ENCODE assay signal across 8 cellular contexts in the genomic region with DNA sequence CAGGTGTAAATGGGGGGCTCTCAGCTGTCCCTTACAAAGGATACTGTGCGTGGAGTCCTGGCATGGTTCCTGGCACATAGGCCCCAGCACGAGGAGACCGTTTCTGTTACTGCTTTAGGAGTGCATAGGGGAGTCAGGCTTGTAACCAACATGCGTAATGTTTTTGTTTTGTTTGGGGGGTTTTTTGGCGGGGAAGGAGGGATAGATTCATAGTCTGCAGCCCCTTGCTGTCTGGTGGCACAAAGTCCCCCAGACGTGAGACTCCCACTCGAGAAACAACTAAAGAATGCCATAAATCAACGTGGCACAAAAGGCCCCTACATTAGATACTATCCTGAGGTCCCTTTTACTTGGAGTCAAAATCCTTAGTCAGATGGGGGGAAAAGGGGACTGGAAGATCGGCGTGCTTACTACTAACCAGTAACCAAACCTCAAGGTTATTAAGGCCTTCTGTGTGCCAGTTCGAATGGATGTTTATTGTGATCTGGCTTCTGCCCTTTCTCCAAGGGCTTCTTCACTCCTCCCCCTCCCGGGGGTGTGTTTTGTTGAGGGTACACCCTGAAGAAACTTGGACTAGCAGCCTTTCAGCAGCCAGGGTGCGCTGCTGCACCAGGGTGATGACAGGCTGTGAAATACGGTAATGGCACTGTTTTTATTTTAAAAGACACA. TPM values are rescaled to one million over a fixed set of nuclear protein-coding genes. Genes with fewer than 3 reads are reported as not detected.
DNase-seq lines count a peak whose midpoint lies in the region; ATAC-seq and TF ChIP-seq lines count a peak whose summit lies in the region.

No MANE protein-coding gene starts in this region.

- peak overlapping the region; percentile 2; the same call in 1 of the 2 replicates for H4K5ac ChIP-seq in IMR-90 (ENCODE audit: low read depth, low read length)

- peaks cover 53% of the 10 kb centered on the region for H3K4me1 Mint-ChIP-seq in CD14-positive monocyte

- peak; percentile 88 for TF ChIP-seq CTCF in CD14-positive monocyte (IDR thresholded peaks at IDR 0.05)
- TF ChIP-seq CTCF in IMR-90 (conservative IDR thresholded peaks at IDR 0.05; ENCODE audit: low read depth, low read length) = peak; percentile 95
- peak; percentile 96 for TF ChIP-seq CTCF in OCI-LY7 (conservative IDR thresholded peaks at IDR 0.05; ENCODE audit: low read length)

- H2BK120ac ChIP-seq in IMR-90 (ENCODE audit: low read depth, low read length) = no peak overlapping the region

- H3K79me1 ChIP-seq in IMR-90 (ENCODE audit: low read depth in 1 of 2, low read length in 2 of 2) = peaks cover 15 to 49% of the 10 kb centered on the region in 2 experiments

- peak overlapping the region; percentile 9; the same call in 1 of the 2 replicates for H3K18ac ChIP-seq in IMR-90 (ENCODE audit: low read depth, low read length)

- H2BK5ac ChIP-seq in IMR-90 (ENCODE audit: low read depth, low read length, poor library complexity, severe bottlenecking) = peak overlapping the region; percentile 85

- H3K4me3 ChIP-seq in IMR-90 (ENCODE audit: insufficient read depth, low read depth, low read length) (peak overlapping the region; percentile 91), OCI-LY7 (ENCODE audit: low read depth, low read length, poor library complexity, severe bottlenecking) (peak overlapping the region; percentile 79), muscle layer of colon (ENCODE audit: low read depth in 1 of 2, low read length in 2 of 2) (peak overlapping the region; percentile 92 to 99)

- BruUV-seq in IMR-90 (replicated peaks; lab: Mats Ljungman, UMichigan) = TSS peak; percentile 59
- TSS peak; percentile 66 for BruUV-seq in OCI-LY7 (replicated peaks; lab: Mats Ljungman, UMichigan)

- H4K91ac ChIP-seq in IMR-90 (ENCODE audit: insufficient read depth, low read depth, low read length) = peak overlapping the region; percentile 61

- H4K20me1 ChIP-seq in IMR-90 (ENCODE audit: insufficient read depth, low read length) (peaks cover 16% of the 10 kb centered on the region; the same call in 1 of the 2 replicates), OCI-LY7 (ENCODE audit: insufficient read depth, low read length) (peaks cover 5% of the 10 kb centered on the region; the same call in 1 of the 2 replicates)

- H3K27ac Mint-ChIP-seq in CD14-positive monocyte = peak overlapping the region; percentile 92 to 100 (median 99)

- H3K9me1 ChIP-seq in IMR-90 (ENCODE audit: insufficient read depth, low read length) = peaks cover 5% of the 10 kb centered on the region; the same call in 1 of the 2 replicates

- peak overlapping the region; percentile 98 for H2AFZ ChIP-seq in IMR-90 (replicated peaks; ENCODE audit: low read length, poor library complexity)
- H2AFZ ChIP-seq in OCI-LY7 (ENCODE audit: low read length) = no peak overlapping the region

- no peaks in the 10 kb centered on the region for H3K9me3 Mint-ChIP-seq in CD14-positive monocyte

- in situ Hi-C loops in IMR-90 (cut with MboI; ENCODE audit: low sequenced_read_pairs) = loop anchor here (5.0 to 10.0 kb wide), 2 partner anchors 392 to 529 kb away; a partner anchor contains a TSS

- peak overlapping the region; percentile 64; the same call in 1 of the 2 replicates for H3K23ac ChIP-seq in IMR-90 (ENCODE audit: low read depth, low read length)

- dilution Hi-C loops in IMR-90 (cut with HindIII; ENCODE audit: low sequenced_read_pairs, unreplicated experiment) = no loop called here

- CTCF ChIA-PET in IMR-90 (lab: Yijun Ruan, JAX) = interaction anchor here (0.6 to 3.3 kb wide), 2 partner anchors 38 to 55 kb away, joined by 3 to 16 read pairs; no protein-coding TSS in a partner anchor
- CTCF ChIA-PET in OCI-LY7 (lab: Charles Lee; ENCODE audit: unreplicated experiment) = interaction anchor here (1.0 kb wide), 1 partner anchor 55 kb away, joined by 4 read pairs; no protein-coding TSS in a partner anchor

- TF ChIP-seq POLR2A in IMR-90 (IDR thresholded peaks at IDR 0.05; ENCODE audit: low read depth, low read length) = peak; percentile 43; the same call in 1 of the 2 replicates
- peak; percentile 51 for TF ChIP-seq POLR2A in erythroblast (IDR thresholded peaks at IDR 0.05; ENCODE audit: low read length)

- no peaks in the 10 kb centered on the region for H3K4me1 ChIP-seq in IMR-90 (ENCODE audit: control insufficient read depth, insufficient read depth, low read length)
- H3K4me1 ChIP-seq in OCI-LY7 (ENCODE audit: insufficient read depth, low read length, poor library complexity, severe bottlenecking) = peaks cover 59% of the 10 kb centered on the region
- H3K4me1 ChIP-seq in muscle layer of colon (ENCODE audit: insufficient read depth, low read length) = peaks cover 61% of the 10 kb centered on the region

- H3K36me3 Mint-ChIP-seq in CD14-positive monocyte = peaks cover 38 to 45% of the 10 kb centered on the region in 2 donors

- WGBS in IMR-90 (ENCODE audit: extremely low coverage in 2 of 2, insufficient read length in 1 of 2), 2 experiments = no CpG with 5 or more reads among the region's 14 CpGs

- DNase-seq in CD14-positive monocyte (ENCODE audit: low spot score) = peak; percentile 85
- peak; percentile 88 for DNase-seq in IMR-90
- DNase-seq in OCI-LY7 (ENCODE audit: low spot score) = peak; percentile 93
- peak; percentile 83 for DNase-seq in activated T-cell treated with anti-CD3 and anti-CD28 coated beads for 4 hours
- peak; percentile 94 to 96 for DNase-seq in erythroblast (lab: John Stamatoyannopoulos, UW)
- peak; percentile 87 for DNase-seq in stimulated activated CD8-positive, alpha-beta memory T cell treated with anti-CD3 and anti-CD28 coated beads, Interleukin-4, amount 100 ng/mL, for 48 hours

- no peak overlapping the region for H2BK20ac ChIP-seq in IMR-90 (ENCODE audit: low read depth, low read length)

- peak; percentile 96 for TF ChIP-seq RAD21 in IMR-90 (IDR thresholded peaks at IDR 0.05; ENCODE audit: low read length)

- peak overlapping the region; percentile 76; the same call in 1 of the 2 replicates for H3K14ac ChIP-seq in IMR-90 (replicated peaks; ENCODE audit: low read depth, low read length)

- H3K36me3 ChIP-seq in IMR-90 (ENCODE audit: control insufficient read depth, insufficient read depth, low read length) (peaks cover 30% of the 10 kb centered on the region), OCI-LY7 (ENCODE audit: insufficient read depth, low read length) (peaks cover 52% of the 10 kb centered on the region), muscle layer of colon (ENCODE audit: insufficient read depth, low read length) (peaks cover 45% of the 10 kb centered on the region)

- H3K56ac ChIP-seq in IMR-90 (ENCODE audit: extremely low read depth, insufficient read depth, low read length) = peak overlapping the region; percentile 40; the same call in 1 of the 2 replicates

- H3K27me3 Mint-ChIP-seq in CD14-positive monocyte (ENCODE audit: low read depth in 3 of 3) = peaks cover 0 to 2% (median 0%) of the 10 kb centered on the region in 3 donors

- H3K9ac ChIP-seq in IMR-90 (ENCODE audit: low read depth, low read length) (peak overlapping the region; percentile 88), muscle layer of colon (ENCODE audit: low read length) (peak overlapping the region; percentile 89)

- no peak overlapping the region for H2BK15ac ChIP-seq in IMR-90 (ENCODE audit: low read depth, low read length)

- peak overlapping the region; percentile 98 for H2AK9ac ChIP-seq in IMR-90 (replicated peaks; ENCODE audit: low read depth, low read length, poor library complexity)

- peak overlapping the region; percentile 100 for H3K4me3 Mint-ChIP-seq in CD14-positive monocyte

- H3K79me2 ChIP-seq in OCI-LY7 (ENCODE audit: insufficient read depth, low read depth, low read length) = peaks cover 60% of the 10 kb centered on the region

- H3K9me3 ChIP-seq in IMR-90 (ENCODE audit: control insufficient read depth, insufficient read depth, low read length) (no peaks in the 10 kb centered on the region), OCI-LY7 (ENCODE audit: low read length) (no peaks in the 10 kb centered on the region), muscle layer of colon (ENCODE audit: low read length) (no peaks in the 10 kb centered on the region)

- H3K9me2 ChIP-seq in OCI-LY7 (ENCODE audit: insufficient read depth, low read length) = no peaks in the 10 kb centered on the region

- peak overlapping the region; percentile 89 for H3K27ac ChIP-seq in IMR-90 (ENCODE audit: insufficient read depth, low read length)
- H3K27ac ChIP-seq in OCI-LY7 (ENCODE audit: low read depth, low read length, poor library complexity, severe bottlenecking) = peak overlapping the region; percentile 93
- H3K27ac ChIP-seq in muscle layer of colon (ENCODE audit: low read depth, low read length) = peak overlapping the region; percentile 96

- POLR2A ChIA-PET in IMR-90 (lab: Charles Lee; ENCODE audit: unreplicated experiment) (no interaction called here), OCI-LY7 (lab: Charles Lee) (interaction anchor here (1.2 to 15.0 kb wide), 4 partner anchors 22 to 100 kb away, joined by 3 to 309 read pairs (median 8); a partner anchor contains a TSS)

- H3K27me3 ChIP-seq in IMR-90 (ENCODE audit: control insufficient read depth, insufficient read depth, low read length) (no peaks in the 10 kb centered on the region), muscle layer of colon (ENCODE audit: control insufficient read depth in 1 of 2, insufficient read depth in 2 of 2, low read length in 2 of 2) (no peaks in the 10 kb centered on the region)

- ATAC-seq in GM19463 (IDR thresholded peaks at IDR 0.05; ENCODE audit: unreplicated experiment) = peak; percentile 40
- ATAC-seq in IMR-90 (ENCODE audit: low read depth) = peak; percentile 54

- intact Hi-C loops in CD14-positive monocyte (cut with micrococcal nuclease) (loop anchor here (1.0 to 10.0 kb wide), 11 partner anchors 46 to 530 kb away; a partner anchor contains a TSS), IMR-90 (cut with micrococcal nuclease) (loop anchor here (1.0 to 2.0 kb wide), 7 partner anchors 46 to 530 kb away; a partner anchor contains a TSS), OCI-LY7 (cut with micrococcal nuclease; ENCODE audit: unreplicated experiment) (loop anchor here (1.0 to 5.0 kb wide), 9 partner anchors 55 to 530 kb away; a partner anchor contains a TSS)

- peak overlapping the region in 1 of 2 experiments; percentile 61; a peak in 2 of 4 replicates for H4K8ac ChIP-seq in IMR-90 (ENCODE audit: low read depth in 2 of 2, low read length in 2 of 2)

- H3K4me2 ChIP-seq in IMR-90 (ENCODE audit: low read depth, low read length) (peak overlapping the region; percentile 77), OCI-LY7 (ENCODE audit: low read length) (peak overlapping the region; percentile 83)

- peak overlapping the region; percentile 59; the same call in 1 of the 2 replicates for H2AK5ac ChIP-seq in IMR-90 (ENCODE audit: low read depth, low read length)

- peak overlapping the region; percentile 79 for H3K4ac ChIP-seq in IMR-90 (ENCODE audit: low read depth, low read length)

RNA-seq across cellular contexts. Expression of a gene that starts 0.9 kb away (rescaled TPM):
- polyA plus RNA-seq in CD14-positive monocyte (100 to 1,000 TPM; 111 to 114 TPM), IMR-90 (2012; rRNA removed) (77.9 and 87.2 TPM in 2 replicates)
- total RNA-seq in IMR-90 (2012; rRNA removed) (52.7 and 58.3 TPM in 2 replicates), OCI-LY7 (2022) (123 and 130 TPM in 2 replicates)
- polyA plus RNA-seq in IMR-90 (2012; cell fraction: cytosol; rRNA removed) = 38.1 and 73.2 TPM in 2 replicates
- polyA plus RNA-seq in IMR-90 (2012; cell fraction: nucleus; rRNA removed; ENCODE audit: low replicate concordance) = 37.4 and 201 TPM in 2 replicates
- 137 and 146 TPM in 2 replicates for total RNA-seq in OCI-LY7 (2014; rRNA removed; shearing (Covaris generic))

RNA-seq across cellular contexts. Expression of a gene that starts 2.3 kb away (rescaled TPM):
- polyA plus RNA-seq in CD14-positive monocyte (10 to 100 TPM; 10.3 to 20.6 TPM), IMR-90 (2012; rRNA removed) (19.8 and 22.6 TPM in 2 replicates)
- total RNA-seq in IMR-90 (2012; rRNA removed) (37.8 and 61.7 TPM in 2 replicates), OCI-LY7 (2022) (130 and 143 TPM in 2 replicates)
- polyA plus RNA-seq in IMR-90 (2012; cell fraction: cytosol; rRNA removed) = 11.8 and 12.7 TPM in 2 replicates
- 18.0 and 42.4 TPM in 2 replicates for polyA plus RNA-seq in IMR-90 (2012; cell fraction: nucleus; rRNA removed; ENCODE audit: low replicate concordance)
- total RNA-seq in OCI-LY7 (2014; rRNA removed; shearing (Covaris generic)) = 211 and 238 TPM in 2 replicates

RNA-seq across cellular contexts. Expression of a gene that starts 34.6 kb away (rescaled TPM):
- polyA plus RNA-seq in CD14-positive monocyte (under 1 TPM; 0.18 to 0.56 TPM), IMR-90 (2012; rRNA removed) (8.4 and 9.2 TPM in 2 replicates)
- total RNA-seq in IMR-90 (2012; rRNA removed) (6.7 and 8.1 TPM in 2 replicates), OCI-LY7 (2022) (not detected in 2 replicates)
- polyA plus RNA-seq in IMR-90 (2012; cell fraction: cytosol; rRNA removed) = 9.3 and 21.4 TPM in 2 replicates
- polyA plus RNA-seq in IMR-90 (2012; cell fraction: nucleus; rRNA removed; ENCODE audit: low replicate concordance) = 4.5 and 5.0 TPM in 2 replicates
- not detected in 2 replicates for total RNA-seq in OCI-LY7 (2014; rRNA removed; shearing (Covaris generic))

RNA-seq across cellular contexts. Expression of a gene that starts 48.2 kb away (rescaled TPM):
- polyA plus RNA-seq in CD14-positive monocyte = 1 to 10 TPM; 1.6 to 1.9 TPM
- 10.8 and 11.3 TPM in 2 replicates for total RNA-seq in IMR-90 (2012; rRNA removed)
- 4.0 and 4.2 TPM in 2 replicates for polyA plus RNA-seq in IMR-90 (2012; rRNA removed)
- 3.3 and 5.3 TPM in 2 replicates for polyA plus RNA-seq in IMR-90 (2012; cell fraction: cytosol; rRNA removed)
- 1.4 and 2.6 TPM in 2 replicates for polyA plus RNA-seq in IMR-90 (2012; cell fraction: nucleus; rRNA removed; ENCODE audit: low replicate concordance)
- total RNA-seq in OCI-LY7 (2014; rRNA removed; shearing (Covaris generic)) = 8.4 and 13.1 TPM in 2 replicates
- 9.0 and 9.9 TPM in 2 replicates for total RNA-seq in OCI-LY7 (2022)

Comparison
In these comparisons a context has a peak if more than half of its experiments do, and no peak if none do; other contexts are left out.
1. Peak in every context shown above with its lines: DNase-seq, ATAC-seq, H3K4me3 ChIP-seq and H3K27ac ChIP-seq.